In the genomic region with DNA sequence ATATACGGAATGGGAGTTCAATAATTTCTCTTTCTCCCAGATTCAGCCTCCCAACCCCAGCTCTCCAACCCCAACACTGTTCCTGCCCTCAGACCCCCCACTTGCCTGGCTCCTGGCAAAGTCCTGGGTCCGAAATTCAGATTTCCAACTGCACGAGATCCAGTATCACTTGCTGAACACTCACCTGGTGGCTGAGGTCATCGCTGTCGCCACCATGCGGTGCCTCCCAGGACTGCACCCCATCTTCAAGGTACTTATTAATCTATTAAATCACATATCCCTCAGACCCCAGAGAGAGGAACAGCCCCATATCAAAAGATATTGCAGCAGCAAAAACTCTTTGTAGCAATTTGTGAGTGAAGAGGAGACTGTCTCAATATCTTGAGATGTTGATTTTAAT, we compare ENCODE assay signal across 8 cellular contexts. TPM values are rescaled to one million over a fixed set of nuclear protein-coding genes. Genes with fewer than 3 reads are reported as not detected.
A peak's percentile ranks its signal among the peaks of the same experiment; 100 is the strongest.
DNase-seq lines count a peak whose midpoint lies in the region; ATAC-seq and TF ChIP-seq lines count a peak whose summit lies in the region.

No MANE protein-coding gene starts in this region.

- H3K4me1 Mint-ChIP-seq in brain (peaks cover 6% of the 10 kb centered on the region), nephron (no peaks in the 10 kb centered on the region)

- TF ChIP-seq CTCF in brain (conservative IDR thresholded peaks at IDR 0.05) (peak; percentile 41 to 61), nephron (IDR thresholded peaks at IDR 0.05; ENCODE audit: unreplicated experiment in 3 of 3) (peak; percentile 40 to 53 (median 49))

- DNase-seq in DMS53 (lab: John Stamatoyannopoulos, UW): peak; percentile 58
- DNase-seq in NOMO-1 treated with dmso at 0.1 percent for 144 hours (lab: John Stamatoyannopoulos, UW; ENCODE audit: unreplicated experiment): peak; percentile 7

- peak overlapping the region in 1 of 5 experiments; percentile 69 for H3K27ac Mint-ChIP-seq in brain
- no peak overlapping the region for H3K27ac Mint-ChIP-seq in nephron

- H3K4me3 Mint-ChIP-seq in brain: no peak overlapping the region
- no peak overlapping the region for H3K4me3 Mint-ChIP-seq in nephron

- H3K36me3 Mint-ChIP-seq in brain (peaks cover 28% of the 10 kb centered on the region), nephron (ENCODE audit: low read depth) (peaks cover 41% of the 10 kb centered on the region)

- ATAC-seq in HG03439 (IDR thresholded peaks at IDR 0.05; ENCODE audit: unreplicated experiment) (no peak), HG03354 (IDR thresholded peaks at IDR 0.05; ENCODE audit: poor library complexity, severe bottlenecking, unreplicated experiment) (no peak), GM18498 (IDR thresholded peaks at IDR 0.05; ENCODE audit: unreplicated experiment) (no peak), GM18867 (IDR thresholded peaks at IDR 0.05; ENCODE audit: unreplicated experiment) (no peak)

- H3K9me3 Mint-ChIP-seq in brain: no peaks in the 10 kb centered on the region
- no peaks in the 10 kb centered on the region for H3K9me3 Mint-ChIP-seq in nephron

- H3K27me3 Mint-ChIP-seq in brain (peaks cover 5% of the 10 kb centered on the region), nephron (ENCODE audit: low read depth) (peaks cover 6% of the 10 kb centered on the region)

RNA-seq across cellular contexts. Expression of gene ALOX12, which starts 5.7 kb away (rescaled TPM):
- not detected for polyA plus RNA-seq in brain (ENCODE audit: insufficient read depth, low read depth, low replicate concordance)

RNA-seq across cellular contexts. Expression of gene RNASEK, which starts 10.9 kb away (rescaled TPM):
- polyA plus RNA-seq in brain (ENCODE audit: insufficient read depth, low read depth, low replicate concordance): 746 TPM

RNA-seq across cellular contexts. Expression of gene BCL6B, which starts 21.3 kb away (rescaled TPM):
- polyA plus RNA-seq in brain (ENCODE audit: insufficient read depth, low read depth, low replicate concordance): 2.9 TPM

RNA-seq across cellular contexts. Expression of gene SLC16A13, which starts 34.3 kb away (rescaled TPM):
- polyA plus RNA-seq in brain (ENCODE audit: insufficient read depth, low read depth, low replicate concordance): 1.8 TPM

RNA-seq across cellular contexts. Expression of gene SLC16A11, which starts 42.3 kb away (rescaled TPM):
- polyA plus RNA-seq in brain (ENCODE audit: insufficient read depth, low read depth, low replicate concordance): 3.4 TPM
